In genomic region chr9:136721339-136722092, GRCh38 we compare ENCODE assay signal across 1 cellular context.
A peak's percentile ranks its signal among the peaks of the same experiment; 100 is the strongest.
TF ChIP-seq lines count a peak whose summit lies in the region.

No MANE protein-coding gene starts in this region.

TF ChIP-seq in GM23338, 12 proteins besides CTCF, POLR2A, EP300 and RAD21:
- TF ChIP-seq ZNF462 (CRISPR knock-in tag; IDR thresholded peaks at IDR 0.05) (no peak), POLR2AphosphoS5 (IDR thresholded peaks at IDR 0.05; ENCODE audit: low read depth) (0 out of 2 replicates have a peak, but pooled peaks have one; percentile 13)
